8 cellular contexts compared by ENCODE assay signal in genomic region chr19:45439190-45439568, GRCh38. TPM values are rescaled to one million over a fixed set of nuclear protein-coding genes. Genes with fewer than 3 reads are reported as not detected.
DNase-seq lines count a peak whose midpoint lies in the region; ATAC-seq and TF ChIP-seq lines count a peak whose summit lies in the region.

No MANE protein-coding gene starts in this region.

- no peaks in the 10 kb centered on the region for H3K27me3 ChIP-seq in left ventricle myocardium inferior (ENCODE audit: low read depth)
- no peaks in the 10 kb centered on the region for H3K27me3 ChIP-seq in uterus

- ATAC-seq in Right ventricle myocardium superior (ENCODE audit: poor library complexity) (no peak), HG03175 (IDR thresholded peaks at IDR 0.05; ENCODE audit: unreplicated experiment) (no peak), GM21360 (IDR thresholded peaks at IDR 0.05; ENCODE audit: unreplicated experiment) (no peak)

- H3K27ac ChIP-seq in left ventricle myocardium inferior (replicated peaks) = peak overlapping the region; percentile 98
- no peak overlapping the region for H3K27ac ChIP-seq in mesodermal cell (ENCODE audit: low read depth, low read length, severe bottlenecking)
- peak overlapping the region; percentile 96 for H3K27ac ChIP-seq in uterus

- DNase-seq in left ventricle myocardium inferior = no peak
- DNase-seq in Right ventricle myocardium superior = no peak
- DNase-seq in astrocyte of the spinal cord (ENCODE audit: low read depth, low spot score) = no peak
- DNase-seq in uterus = no peak
- DNase-seq in activated CD4-positive, alpha-beta T cell treated with anti-CD3 and anti-CD28 coated beads, Interleukin-2, amount 50 U/mL, for 4 hours = no peak

- intact Hi-C loops in left ventricle myocardium inferior (cut with micrococcal nuclease) = loop anchor here (1.0 kb wide), 1 partner anchor 39 kb away; no protein-coding TSS in a partner anchor
- intact Hi-C loops in Right ventricle myocardium superior (cut with DNase I) = loop anchor here (1.0 kb wide), 1 partner anchor 39 kb away; no protein-coding TSS in a partner anchor
- intact Hi-C loops in uterus (cut with DNase I; ENCODE audit: low total_unique reads) = loop anchor here (2.0 kb wide), 1 partner anchor 40 kb away; no protein-coding TSS in a partner anchor

- no peak for TF ChIP-seq CTCF in left ventricle myocardium inferior (IDR thresholded peaks at IDR 0.05; ENCODE audit: borderline replicate concordance)
- no peak for TF ChIP-seq CTCF in astrocyte of the spinal cord (IDR thresholded peaks at IDR 0.05; ENCODE audit: low read depth, low read length)
- no peak for TF ChIP-seq CTCF in uterus (IDR thresholded peaks at IDR 0.05)

- no peaks in the 10 kb centered on the region for H3K9me3 ChIP-seq in left ventricle myocardium inferior (replicated peaks)
- H3K9me3 ChIP-seq in mesodermal cell (ENCODE audit: control insufficient read depth, low read length) = no peaks in the 10 kb centered on the region
- H3K9me3 ChIP-seq in uterus = no peaks in the 10 kb centered on the region

- peaks cover 35% of the 10 kb centered on the region for H3K4me1 ChIP-seq in left ventricle myocardium inferior
- H3K4me1 ChIP-seq in mesodermal cell (ENCODE audit: control insufficient read depth, insufficient read depth, low read length, poor library complexity, severe bottlenecking) = peaks cover 22% of the 10 kb centered on the region
- peaks cover 0 to 6% of the 10 kb centered on the region in 2 donors for H3K4me1 ChIP-seq in uterus

- H3K4me3 ChIP-seq in left ventricle myocardium inferior = peak overlapping the region; percentile 82
- peak overlapping the region; percentile 37 for H3K4me3 ChIP-seq in astrocyte of the spinal cord (ENCODE audit: low read depth, low read length)
- H3K4me3 ChIP-seq in mesodermal cell (ENCODE audit: extremely low read depth, insufficient read depth, low read length, poor library complexity, severe bottlenecking) = peak overlapping the region; percentile 56
- peak overlapping the region; percentile 20 to 65 for H3K4me3 ChIP-seq in uterus

- no peaks in the 10 kb centered on the region for H3K36me3 ChIP-seq in left ventricle myocardium inferior
- H3K36me3 ChIP-seq in mesodermal cell (ENCODE audit: control insufficient read depth, insufficient read depth, low read length) = no peaks in the 10 kb centered on the region
- no peaks in the 10 kb centered on the region for H3K36me3 ChIP-seq in uterus

- WGBS in mesodermal cell (ENCODE audit: insufficient coverage in 2 of 2), 2 experiments = 92 to 97% methylated on average over 2 to 3 of the region's 10 CpGs

- no peak for TF ChIP-seq POLR2A in uterus (IDR thresholded peaks at IDR 0.05)

- in situ Hi-C loops in astrocyte of the spinal cord (cut with HindIII; ENCODE audit: low sequenced_read_pairs) = no loop called here

RNA-seq across cellular contexts. Expression of gene ERCC1, which starts 15.5 kb away (rescaled TPM):
- total RNA-seq in left ventricle myocardium inferior (108 TPM), Right ventricle myocardium superior (163 TPM), uterus (100 to 1,000 TPM in 1 of 4 donors, 10 to 100 TPM in 3; 37.9 to 130 (median 68.0) TPM)
- polyA plus RNA-seq in mesodermal cell (2013, experiment 1 of 2) = 112 TPM
- 94.3 TPM for polyA plus RNA-seq in mesodermal cell (2013, experiment 2 of 2)

RNA-seq across cellular contexts. Expression of gene FOSB, which starts 28.6 kb away (rescaled TPM):
- total RNA-seq in left ventricle myocardium inferior (0.33 TPM), Right ventricle myocardium superior (0.51 TPM), uterus (10 to 100 TPM in 2 of 4 donors, 1 to 10 TPM in 1, not detected in 1; 8.1 to 52.1 (median 28.6) TPM)
- 2.4 TPM for polyA plus RNA-seq in mesodermal cell (2013, experiment 1 of 2)
- polyA plus RNA-seq in mesodermal cell (2013, experiment 2 of 2) = 3.2 TPM

RNA-seq across cellular contexts. Expression of gene POLR1G, which starts 32.7 kb away (rescaled TPM):
- total RNA-seq in left ventricle myocardium inferior (5.2 TPM), Right ventricle myocardium superior (7.7 TPM), uterus (10 to 100 TPM in 1 of 4 donors, 1 to 10 TPM in 2, under 1 TPM in 1; 0.26 to 11.3 (median 3.5) TPM)
- 5.2 TPM for polyA plus RNA-seq in mesodermal cell (2013, experiment 1 of 2)
- 4.6 TPM for polyA plus RNA-seq in mesodermal cell (2013, experiment 2 of 2)

RNA-seq across cellular contexts. Expression of gene PPP1R13L, which starts 34.3 kb away (rescaled TPM):
- 207 TPM for total RNA-seq in left ventricle myocardium inferior
- 207 TPM for total RNA-seq in Right ventricle myocardium superior
- 32.4 TPM for polyA plus RNA-seq in mesodermal cell (2013, experiment 1 of 2)
- polyA plus RNA-seq in mesodermal cell (2013, experiment 2 of 2) = 27.7 TPM
- 10 to 100 TPM in 1 of 4 donors, 1 to 10 TPM in 2, under 1 TPM in 1; 0.51 to 30.2 (median 3.0) TPM for total RNA-seq in uterus

RNA-seq across cellular contexts. Expression of gene RTN2, which starts 57.7 kb away (rescaled TPM):
- 19.1 TPM for total RNA-seq in left ventricle myocardium inferior
- total RNA-seq in Right ventricle myocardium superior = 29.9 TPM
- 59.0 TPM for polyA plus RNA-seq in mesodermal cell (2013, experiment 1 of 2)
- 55.5 TPM for polyA plus RNA-seq in mesodermal cell (2013, experiment 2 of 2)
- total RNA-seq in uterus = 1 to 10 TPM in 3 of 4 donors, not detected in 1; 5.9 to 9.0 (median 7.0) TPM
